9 cellular contexts compared by ENCODE assay signal in the genomic region with DNA sequence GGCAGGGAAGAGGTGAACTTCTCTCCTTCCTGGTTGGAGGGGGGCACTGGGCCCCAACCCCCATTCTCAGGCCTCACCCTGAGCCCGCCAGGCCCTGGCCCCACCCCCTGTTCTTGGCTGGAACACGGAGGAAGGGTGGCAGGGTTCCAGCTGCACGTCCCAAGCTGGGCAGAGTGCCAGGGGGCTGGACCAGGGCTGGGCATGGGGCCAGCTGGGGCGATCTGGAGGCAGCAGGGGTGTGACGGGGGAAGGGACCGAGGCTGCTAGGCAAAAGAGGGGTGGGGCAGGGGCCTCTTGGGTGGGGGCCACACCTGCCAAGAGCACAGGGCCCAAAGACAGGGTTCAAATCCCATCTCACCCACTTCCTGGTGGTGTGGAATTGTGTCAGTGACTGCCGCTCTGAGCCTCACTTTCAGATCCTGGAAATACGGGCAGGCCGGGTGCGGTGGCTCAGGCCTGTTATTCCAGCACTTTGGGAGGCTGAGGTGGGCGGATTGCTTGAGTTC. TPM values are rescaled to one million over a fixed set of nuclear protein-coding genes. Genes with fewer than 3 reads are reported as not detected.
DNase-seq lines count a peak whose midpoint lies in the region; ATAC-seq lines count a peak whose summit lies in the region.
"Had no signal": no experiment of that assay in that cellular context is flagged by ENCODE, and none has a peak within 500 bp of the region (broad histone marks: within the 10 kb centered on the region; RNA-seq: fewer than 3 reads in every experiment).

No MANE protein-coding gene starts in this region.

- CTCF ChIA-PET in CD8-positive, alpha-beta memory T cell (lab: Charles Lee) = no interaction called here

- no peaks in the 10 kb centered on the region for H3K36me3 ChIP-seq in CD8-positive, alpha-beta memory T cell (ENCODE audit: insufficient read depth, low read length)

- no peaks in the 10 kb centered on the region for H3K9me3 ChIP-seq in CD8-positive, alpha-beta memory T cell (ENCODE audit: low read length)

- H3K4me3 Mint-ChIP-seq in CD8-positive, alpha-beta memory T cell = no peak overlapping the region
- no peak overlapping the region for H3K4me3 Mint-ChIP-seq in stimulated activated memory B cell treated with anti-CD40 and anti-IgM and Interleukin-4, amounts not matched to agents 10 μg/mL and 1 μg/mL and 100 μg/mL, for 72 hours

- no peak overlapping the region for H3K27ac ChIP-seq in CD8-positive, alpha-beta memory T cell (ENCODE audit: low read depth, low read length)

- H3K27me3 ChIP-seq in CD8-positive, alpha-beta memory T cell (ENCODE audit: insufficient read depth, low read length, poor library complexity, severe bottlenecking) = peaks cover 24% of the 10 kb centered on the region

- no peaks in the 10 kb centered on the region for H3K4me1 Mint-ChIP-seq in CD8-positive, alpha-beta memory T cell
- peaks cover 7% of the 10 kb centered on the region for H3K4me1 Mint-ChIP-seq in stimulated activated memory B cell treated with anti-CD40 and anti-IgM and Interleukin-4, amounts not matched to agents 10 μg/mL and 1 μg/mL and 100 μg/mL, for 72 hours

- H3K4me3 ChIP-seq in CD8-positive, alpha-beta memory T cell (ENCODE audit: low read length) = no peak overlapping the region
- H3K4me3 ChIP-seq: GM12878 had no signal

- H3K4me1 ChIP-seq in CD8-positive, alpha-beta memory T cell (ENCODE audit: insufficient read depth, low read length) = no peaks in the 10 kb centered on the region

- H3K36me3 Mint-ChIP-seq in CD8-positive, alpha-beta memory T cell = peaks cover 0 to 5% (median 0%) of the 10 kb centered on the region in 3 donors
- H3K36me3 Mint-ChIP-seq in stimulated activated memory B cell treated with anti-CD40 and anti-IgM and Interleukin-4, amounts not matched to agents 10 μg/mL and 1 μg/mL and 100 μg/mL, for 72 hours = no peaks in the 10 kb centered on the region

- intact Hi-C loops in posterior vena cava (cut with DNase I) = no loop called here

- no peak for ATAC-seq in HG03571 (IDR thresholded peaks at IDR 0.05; ENCODE audit: unreplicated experiment)
- ATAC-seq in stimulated activated memory B cell treated with anti-CD40 and anti-IgM and Interleukin-4, amounts not matched to agents 10 μg/mL and 1 μg/mL and 100 μg/mL, for 72 hours = no peak
- ATAC-seq: GM12878 had no signal

- peaks cover 28 to 37% of the 10 kb centered on the region in 2 donors for H3K27me3 Mint-ChIP-seq in CD8-positive, alpha-beta memory T cell
- H3K27me3 Mint-ChIP-seq in stimulated activated memory B cell treated with anti-CD40 and anti-IgM and Interleukin-4, amounts not matched to agents 10 μg/mL and 1 μg/mL and 100 μg/mL, for 72 hours = peaks cover 45% of the 10 kb centered on the region

- DNase-seq in C1 segment of cervical spinal cord (lab: John Stamatoyannopoulos, UW) (peak; percentile 38 to 98 (median 92)), NCI-H1105 (lab: John Stamatoyannopoulos, UW) (peak; percentile 97), UCSD-AML1 (lab: John Stamatoyannopoulos, UW; ENCODE audit: unreplicated experiment) (peak; percentile 32), glomerular visceral epithelial cell (ENCODE audit: extremely low spot score) (peak; percentile 92), posterior vena cava (ENCODE audit: low spot score) (peak; percentile 97)
- DNase-seq in CD8-positive, alpha-beta memory T cell = no peak

- peaks cover 0 to 2% (median 0%) of the 10 kb centered on the region in 5 donors for H3K9me3 Mint-ChIP-seq in CD8-positive, alpha-beta memory T cell
- H3K9me3 Mint-ChIP-seq in stimulated activated memory B cell treated with anti-CD40 and anti-IgM and Interleukin-4, amounts not matched to agents 10 μg/mL and 1 μg/mL and 100 μg/mL, for 72 hours = peaks cover 2% of the 10 kb centered on the region

- POLR2A ChIA-PET in CD8-positive, alpha-beta memory T cell (lab: Charles Lee) = no interaction called here

- H3K27ac Mint-ChIP-seq in CD8-positive, alpha-beta memory T cell = no peak overlapping the region
- H3K27ac Mint-ChIP-seq in stimulated activated memory B cell treated with anti-CD40 and anti-IgM and Interleukin-4, amounts not matched to agents 10 μg/mL and 1 μg/mL and 100 μg/mL, for 72 hours = no peak overlapping the region

RNA-seq across cellular contexts. Expression of gene HIF3A, which starts 2.2 kb away (rescaled TPM):
- 10 to 100 TPM; 50.0 to 79.8 TPM for total RNA-seq in posterior vena cava
- total RNA-seq in CD8-positive, alpha-beta memory T cell = not detected
- not detected for polyA plus RNA-seq in CD8-positive, alpha-beta memory T cell

RNA-seq across cellular contexts. Expression of gene PPP5C, which starts 47.8 kb away (rescaled TPM):
- 10 to 100 TPM; 44.3 to 46.8 TPM for total RNA-seq in posterior vena cava
- 100 to 1,000 TPM; 124 TPM for total RNA-seq in CD8-positive, alpha-beta memory T cell
- 38.7 TPM for polyA plus RNA-seq in CD8-positive, alpha-beta memory T cell

Comparison
In these comparisons a context has a peak if more than half of its experiments do, and no peak if none do; other contexts are left out.
1. DNase-seq: peak in C1 segment of cervical spinal cord (14 of 14), NCI-H1105 (single experiment), UCSD-AML1 (single experiment), glomerular visceral epithelial cell (single experiment) and posterior vena cava (single experiment); none in CD8-positive, alpha-beta memory T cell (0 of 5).
2. RNA of gene HIF3A, which starts 2.2 kb away (total RNA-seq): 50.0 to 79.8 TPM in posterior vena cava; not detected in CD8-positive, alpha-beta memory T cell; every median in the first group is over 10 times any median in the second.